In genomic region chr16:57509231-57509923, GRCh38 we compare ENCODE assay signal across 3 cellular contexts.
TF ChIP-seq lines count a peak whose summit lies in the region.

No MANE protein-coding gene starts in this region.

TF ChIP-seq in SK-N-SH treated with all-trans-retinoic acid at 6 μM for 48 hours, 23 proteins besides CTCF, POLR2A, EP300 and RAD21:
- TF ChIP-seq ZFP3 (CRISPR knock-in tag; IDR thresholded peaks at IDR 0.05) (no peak), ZNF70 (CRISPR knock-in tag; IDR thresholded peaks at IDR 0.05) (no peak)

TF ChIP-seq in SK-N-SH, 30 proteins besides CTCF, POLR2A, EP300 and RAD21:
- no peak for TF ChIP-seq TAF1 (IDR thresholded peaks at IDR 0.05; ENCODE audit: borderline replicate concordance, low read depth, low read length)
- TF ChIP-seq USF2 (IDR thresholded peaks at IDR 0.05; ENCODE audit: borderline replicate concordance, low read depth, low read length) = no peak
- no peak for TF ChIP-seq NRF1 (IDR thresholded peaks at IDR 0.05; ENCODE audit: low read depth, low read length)
- TF ChIP-seq SIN3A (IDR thresholded peaks at IDR 0.05; ENCODE audit: borderline replicate concordance, low read depth, low read length) = no peak
- TF ChIP-seq MXI1 (IDR thresholded peaks at IDR 0.05; ENCODE audit: low read depth, low read length) = no peak
- no peak for TF ChIP-seq RCOR1 (IDR thresholded peaks at IDR 0.05; ENCODE audit: low read length)
- TF ChIP-seq GABPA (IDR thresholded peaks at IDR 0.05; ENCODE audit: low read depth) = no peak
- TF ChIP-seq, protein P1, sequence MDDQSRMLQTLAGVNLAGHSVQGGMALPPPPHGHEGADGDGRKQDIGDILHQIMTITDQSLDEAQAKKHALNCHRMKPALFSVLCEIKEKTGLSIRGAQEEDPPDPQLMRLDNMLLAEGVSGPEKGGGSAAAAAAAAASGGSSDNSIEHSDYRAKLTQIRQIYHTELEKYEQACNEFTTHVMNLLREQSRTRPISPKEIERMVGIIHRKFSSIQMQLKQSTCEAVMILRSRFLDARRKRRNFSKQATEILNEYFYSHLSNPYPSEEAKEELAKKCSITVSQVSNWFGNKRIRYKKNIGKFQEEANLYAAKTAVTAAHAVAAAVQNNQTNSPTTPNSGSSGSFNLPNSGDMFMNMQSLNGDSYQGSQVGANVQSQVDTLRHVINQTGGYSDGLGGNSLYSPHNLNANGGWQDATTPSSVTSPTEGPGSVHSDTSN (IDR thresholded peaks at IDR 0.05) = no peak
- TF ChIP-seq JUND (IDR thresholded peaks at IDR 0.05) = no peak

TF ChIP-seq in HepG2, 621 proteins besides CTCF, POLR2A, EP300 and RAD21:
- TF ChIP-seq KMT2A (CRISPR knock-in tag; IDR thresholded peaks at IDR 0.05) = 0 out of 2 replicates have a peak, but pooled peaks have one; percentile 6
- TF ChIP-seq SRSF1 (optimal IDR thresholded peaks at IDR 0.05; ENCODE audit: low read depth, low read length) = no peak
- TF ChIP-seq SNAPC5 (CRISPR knock-in tag; IDR thresholded peaks at IDR 0.05; ENCODE audit: borderline replicate concordance) = 0 out of 2 replicates have a peak, but pooled peaks have one; percentile 13
- peak; percentile 52; the same call in 1 of the 2 replicates for TF ChIP-seq ZMYM3 (CRISPR knock-in tag; IDR thresholded peaks at IDR 0.05)
- no peak for TF ChIP-seq SMAD3 (CRISPR knock-in tag; IDR thresholded peaks at IDR 0.05)
- 0 out of 2 replicates have a peak, but pooled peaks have one; percentile 49 for TF ChIP-seq ZNF839 (CRISPR knock-in tag; IDR thresholded peaks at IDR 0.05; ENCODE audit: borderline replicate concordance)
- 0 out of 2 replicates have a peak, but pooled peaks have one; percentile 36 for TF ChIP-seq ZNF512 (CRISPR knock-in tag; IDR thresholded peaks at IDR 0.05)
- no peak for TF ChIP-seq ZNF138 (CRISPR knock-in tag; IDR thresholded peaks at IDR 0.05; ENCODE audit: low read depth)
- TF ChIP-seq ETS1 (CRISPR knock-in tag; IDR thresholded peaks at IDR 0.05) = no peak
- no peak for TF ChIP-seq LRRFIP1 (CRISPR knock-in tag; conservative IDR thresholded peaks at IDR 0.05)
- TF ChIP-seq TCF12 (IDR thresholded peaks at IDR 0.05) = no peak
- no peak for TF ChIP-seq TCF12 (CRISPR knock-in tag; IDR thresholded peaks at IDR 0.05)
- TF ChIP-seq, protein P2, sequence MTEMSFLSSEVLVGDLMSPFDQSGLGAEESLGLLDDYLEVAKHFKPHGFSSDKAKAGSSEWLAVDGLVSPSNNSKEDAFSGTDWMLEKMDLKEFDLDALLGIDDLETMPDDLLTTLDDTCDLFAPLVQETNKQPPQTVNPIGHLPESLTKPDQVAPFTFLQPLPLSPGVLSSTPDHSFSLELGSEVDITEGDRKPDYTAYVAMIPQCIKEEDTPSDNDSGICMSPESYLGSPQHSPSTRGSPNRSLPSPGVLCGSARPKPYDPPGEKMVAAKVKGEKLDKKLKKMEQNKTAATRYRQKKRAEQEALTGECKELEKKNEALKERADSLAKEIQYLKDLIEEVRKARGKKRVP (CRISPR knock-in tag; IDR thresholded peaks at IDR 0.05) = no peak
- peak; percentile 83 for TF ChIP-seq ZNF768 (CRISPR knock-in tag; IDR thresholded peaks at IDR 0.05)
- TF ChIP-seq ZNF180 (CRISPR knock-in tag; IDR thresholded peaks at IDR 0.05; ENCODE audit: borderline replicate concordance, low read depth) = peak; percentile 99; the same call in 1 of the 2 replicates
